Comparison of ENCODE assay signal across 9 cellular contexts in genomic region chr22:23565942-23566715, GRCh38. TPM values are rescaled to one million over a fixed set of nuclear protein-coding genes. Genes with fewer than 3 reads are reported as not detected.
DNase-seq lines count a peak whose midpoint lies in the region; ATAC-seq and TF ChIP-seq lines count a peak whose summit lies in the region.
"Had no signal": no experiment of that assay in that cellular context is flagged by ENCODE, and none has a peak within 500 bp of the region (broad histone marks: within the 10 kb centered on the region; RNA-seq: fewer than 3 reads in every experiment).

No MANE protein-coding gene starts in this region.

- peak overlapping the region; percentile 56 for H3K4me2 ChIP-seq in mesenchymal stem cell (ENCODE audit: low read length, poor library complexity, severe bottlenecking)

- no peaks in the 10 kb centered on the region for H3K79me1 ChIP-seq in mesenchymal stem cell (replicated peaks; ENCODE audit: low read length, poor library complexity, severe bottlenecking)

- TF ChIP-seq EP300 in tibial nerve (IDR thresholded peaks at IDR 0.05) = no peak

- no peak for TF ChIP-seq POLR2A in tibial nerve (IDR thresholded peaks at IDR 0.05)

- H3K23ac ChIP-seq in mesenchymal stem cell (ENCODE audit: low read length in 2 of 2) = peak overlapping the region in 1 of 2 experiments; percentile 64

- H3K4me3 ChIP-seq in astrocyte of the cerebellum (ENCODE audit: low read depth, low read length) (peak overlapping the region; percentile 33), mesenchymal stem cell (ENCODE audit: insufficient read depth in 1 of 2, low read depth in 1 of 2, low read length in 2 of 2) (peak overlapping the region; percentile 32 to 60), tibial nerve (peak overlapping the region; percentile 25 to 55 (median 34))

- no peaks in the 10 kb centered on the region for H3K36me3 ChIP-seq in mesenchymal stem cell (ENCODE audit: control insufficient read depth in 1 of 2, insufficient read depth in 2 of 2, low read depth in 1 of 2, low read length in 2 of 2)
- no peaks in the 10 kb centered on the region for H3K36me3 ChIP-seq in tibial nerve

- H3K9ac ChIP-seq in mesenchymal stem cell (ENCODE audit: low read length) = no peak overlapping the region

- no peak overlapping the region for H2AFZ ChIP-seq in mesenchymal stem cell (ENCODE audit: low read depth, low read length)

- ATAC-seq in HG03135 (IDR thresholded peaks at IDR 0.05; ENCODE audit: unreplicated experiment) = no peak

- H3K9me3 ChIP-seq in mesenchymal stem cell (ENCODE audit: control insufficient read depth, low read length) = no peaks in the 10 kb centered on the region
- no peaks in the 10 kb centered on the region for H3K9me3 ChIP-seq in tibial nerve

- H3K27ac ChIP-seq in mesenchymal stem cell (ENCODE audit: low read length, poor library complexity, severe bottlenecking) (no peak overlapping the region), tibial nerve (no peak overlapping the region)

- TF ChIP-seq CTCF in astrocyte of the cerebellum (IDR thresholded peaks at IDR 0.05; ENCODE audit: low read depth, low read length, missing control alignments) = no peak
- no peak for TF ChIP-seq CTCF in tibial nerve (IDR thresholded peaks at IDR 0.05)

- H2BK15ac ChIP-seq in mesenchymal stem cell (ENCODE audit: low read depth, poor library complexity, severe bottlenecking) = peak overlapping the region; percentile 79

- H3K18ac ChIP-seq in mesenchymal stem cell (ENCODE audit: low read depth in 1 of 2, low read length in 2 of 2) = no peak overlapping the region

- H3K14ac ChIP-seq in mesenchymal stem cell (ENCODE audit: low read length in 2 of 2) = no peak overlapping the region

- H3K4ac ChIP-seq in mesenchymal stem cell (ENCODE audit: low read depth in 1 of 2, low read length in 2 of 2) = no peak overlapping the region

- no peak overlapping the region for H2AK5ac ChIP-seq in mesenchymal stem cell (ENCODE audit: low read length, severe bottlenecking)

- 1% methylated on average over 55 of the region's 76 CpGs for WGBS in mesenchymal stem cell
- 1 to 2% methylated on average over 26 to 66 of the region's 76 CpGs for WGBS in tibial nerve, 2 donors

- H4K91ac ChIP-seq in mesenchymal stem cell (ENCODE audit: low read length) = no peak overlapping the region

- H4K8ac ChIP-seq in mesenchymal stem cell (ENCODE audit: low read length) = no peak overlapping the region

- in situ Hi-C loops in astrocyte of the cerebellum (cut with HindIII; ENCODE audit: low sequenced_read_pairs) (no loop called here), G401 (cut with HindIII; ENCODE audit: low sequenced_read_pairs) (no loop called here)

- H3K4me1 ChIP-seq in mesenchymal stem cell (ENCODE audit: control insufficient read depth, insufficient read depth, low read depth, low read length) = peaks cover 12% of the 10 kb centered on the region
- peaks cover 0 to 19% (median 13%) of the 10 kb centered on the region in 4 donors for H3K4me1 ChIP-seq in tibial nerve

- H2BK120ac ChIP-seq in mesenchymal stem cell (ENCODE audit: low read depth, low read length) = no peak overlapping the region

- DNase-seq in activated CD8-positive, alpha-beta memory T cell treated with anti-CD3 and anti-CD28 coated beads for 24 hours = peak; percentile 63
- no peak for DNase-seq in activated CD8-positive, alpha-beta memory T cell treated with anti-CD3 and anti-CD28 coated beads, Interleukin-2, amount 50 U/mL, for 4 hours
- no peak for DNase-seq in astrocyte of the cerebellum (ENCODE audit: low read depth)
- no peak for DNase-seq in mesenchymal stem cell
- DNase-seq in tibial nerve (ENCODE audit: low spot score in 2 of 2) = no peak
- no peak for DNase-seq in G401 (ENCODE audit: low spot score)
- no peak for DNase-seq in CD1c-positive myeloid dendritic cell (ENCODE audit: extremely low spot score)

- H2BK5ac ChIP-seq in mesenchymal stem cell (ENCODE audit: low read depth, low read length, poor library complexity, severe bottlenecking) = no peak overlapping the region

- H3K27me3 ChIP-seq in mesenchymal stem cell (ENCODE audit: control insufficient read depth in 1 of 2, insufficient read depth in 1 of 2, low read length in 2 of 2) (peaks cover 42 to 62% of the 10 kb centered on the region in 2 experiments), tibial nerve (peaks cover 0 to 42% of the 10 kb centered on the region in 2 donors)

- H2BK12ac ChIP-seq in mesenchymal stem cell (ENCODE audit: low read length in 2 of 2) = peak overlapping the region in 1 of 2 experiments; percentile 13

RNA-seq across cellular contexts. Expression of gene IGLL1, which starts 14.0 kb away (rescaled TPM):
- polyA plus RNA-seq in mesenchymal stem cell (2013, experiment 1 of 2) = not detected
- not detected for polyA plus RNA-seq in mesenchymal stem cell (2013, experiment 2 of 2)
- not detected for total RNA-seq in tibial nerve
- not detected in 2 replicates for total RNA-seq in G401 (2014; rRNA removed; shearing (Covaris generic))
- total RNA-seq: dermis microvascular lymphatic vessel endothelial cell had no signal
